In the genomic region with DNA sequence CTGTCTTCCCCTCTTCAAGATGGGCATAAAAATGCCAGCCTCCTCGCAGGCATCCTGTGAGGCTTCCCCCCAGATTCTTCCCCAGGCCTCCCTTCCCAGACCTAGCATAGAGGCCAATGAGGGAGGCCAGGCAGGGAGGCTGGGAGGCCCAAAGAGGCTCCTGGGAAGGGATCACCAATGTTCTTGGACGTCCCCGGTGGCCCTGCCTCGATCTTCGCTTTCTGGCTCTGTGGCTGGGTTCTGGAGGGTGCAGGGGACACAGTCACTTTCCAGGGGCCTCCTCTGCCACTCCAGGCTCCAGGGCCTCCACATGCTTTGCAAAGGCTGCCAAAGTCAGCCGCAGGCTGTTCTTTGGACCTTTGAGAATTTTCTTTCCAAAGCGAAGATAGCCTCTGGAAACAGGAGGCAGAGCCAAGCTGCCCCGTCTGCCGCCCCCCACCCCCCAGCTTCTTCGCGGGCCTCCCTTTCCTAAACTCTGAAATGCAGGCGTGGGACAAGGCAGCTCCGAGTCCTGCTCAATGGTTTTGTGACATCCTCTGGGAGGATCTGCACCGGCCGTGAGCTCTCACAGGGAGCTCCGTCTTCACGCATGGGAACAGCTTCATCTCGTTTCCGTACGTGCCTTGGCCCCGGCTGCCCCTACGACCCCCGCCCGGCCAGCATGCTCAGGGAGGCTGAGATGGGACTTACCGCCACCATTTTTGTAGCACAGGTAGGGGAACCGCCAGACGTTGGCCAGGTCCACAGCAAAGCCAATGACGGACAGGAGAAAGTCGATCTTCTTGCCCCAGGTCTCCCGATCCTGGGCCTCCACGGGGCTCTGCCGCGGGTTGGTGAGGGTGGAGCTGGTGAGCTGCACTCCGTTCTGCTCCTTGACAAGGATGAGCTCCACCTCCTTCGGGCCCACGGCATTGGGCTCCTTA, we compare ENCODE assay signal across 1 cellular context.
TF ChIP-seq lines count a peak whose summit lies in the region.

No MANE protein-coding gene starts in this region.

TF ChIP-seq in HepG2, 621 proteins besides CTCF, POLR2A, EP300 and RAD21 (continued from another document):
- TF ChIP-seq, protein P1, sequence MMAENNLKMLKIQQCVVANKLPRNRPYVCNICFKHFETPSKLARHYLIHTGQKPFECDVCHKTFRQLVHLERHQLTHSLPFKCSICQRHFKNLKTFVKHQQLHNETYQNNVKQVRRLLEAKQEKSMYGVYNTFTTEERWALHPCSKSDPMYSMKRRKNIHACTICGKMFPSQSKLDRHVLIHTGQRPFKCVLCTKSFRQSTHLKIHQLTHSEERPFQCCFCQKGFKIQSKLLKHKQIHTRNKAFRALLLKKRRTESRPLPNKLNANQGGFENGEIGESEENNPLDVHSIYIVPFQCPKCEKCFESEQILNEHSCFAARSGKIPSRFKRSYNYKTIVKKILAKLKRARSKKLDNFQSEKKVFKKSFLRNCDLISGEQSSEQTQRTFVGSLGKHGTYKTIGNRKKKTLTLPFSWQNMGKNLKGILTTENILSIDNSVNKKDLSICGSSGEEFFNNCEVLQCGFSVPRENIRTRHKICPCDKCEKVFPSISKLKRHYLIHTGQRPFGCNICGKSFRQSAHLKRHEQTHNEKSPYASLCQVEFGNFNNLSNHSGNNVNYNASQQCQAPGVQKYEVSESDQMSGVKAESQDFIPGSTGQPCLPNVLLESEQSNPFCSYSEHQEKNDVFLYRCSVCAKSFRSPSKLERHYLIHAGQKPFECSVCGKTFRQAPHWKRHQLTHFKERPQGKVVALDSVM (CRISPR knock-in tag; IDR thresholded peaks at IDR 0.05), result peak; percentile 83
